ENCODE assay signal across 1 cellular context in genomic region chr19:12666305-12667048, GRCh38.
A peak's percentile ranks its signal among the peaks of the same experiment; 100 is the strongest.
TF ChIP-seq lines count a peak whose summit lies in the region.

TSS of gene MAN2B1 (minus strand) at chr19:12666742. CDS start at chr19:12666701, 41 bp downstream.
TSS of gene WDR83 (plus strand) at chr19:12666807. CDS start at chr19:12669791, 2,984 bp downstream.

TF ChIP-seq in HepG2, 621 proteins besides CTCF, POLR2A, EP300 and RAD21 (continued from another document and continues in another):
- TF ChIP-seq ZNF3 (CRISPR knock-in tag; IDR thresholded peaks at IDR 0.05), result no peak
- peak; percentile 27; the same call in 1 of the 2 replicates for TF ChIP-seq KMT2A (CRISPR knock-in tag; IDR thresholded peaks at IDR 0.05)
- no peak for TF ChIP-seq KLF13 (CRISPR knock-in tag; IDR thresholded peaks at IDR 0.05)
- no peak for TF ChIP-seq SMARCC2 (IDR thresholded peaks at IDR 0.05)
- no peak for TF ChIP-seq ZNF468 (CRISPR knock-in tag; IDR thresholded peaks at IDR 0.05)
- TF ChIP-seq, protein P1, sequence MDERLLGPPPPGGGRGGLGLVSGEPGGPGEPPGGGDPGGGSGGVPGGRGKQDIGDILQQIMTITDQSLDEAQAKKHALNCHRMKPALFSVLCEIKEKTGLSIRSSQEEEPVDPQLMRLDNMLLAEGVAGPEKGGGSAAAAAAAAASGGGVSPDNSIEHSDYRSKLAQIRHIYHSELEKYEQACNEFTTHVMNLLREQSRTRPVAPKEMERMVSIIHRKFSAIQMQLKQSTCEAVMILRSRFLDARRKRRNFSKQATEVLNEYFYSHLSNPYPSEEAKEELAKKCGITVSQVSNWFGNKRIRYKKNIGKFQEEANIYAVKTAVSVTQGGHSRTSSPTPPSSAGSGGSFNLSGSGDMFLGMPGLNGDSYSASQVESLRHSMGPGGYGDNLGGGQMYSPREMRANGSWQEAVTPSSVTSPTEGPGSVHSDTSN (CRISPR knock-in tag; IDR thresholded peaks at IDR 0.05), result no peak
- no peak for TF ChIP-seq ZBTB21 (CRISPR knock-in tag; IDR thresholded peaks at IDR 0.05)
- TF ChIP-seq KDM6A (CRISPR knock-in tag; IDR thresholded peaks at IDR 0.05; ENCODE audit: low read depth), result no peak
- no peak for TF ChIP-seq TCF7L2 (IDR thresholded peaks at IDR 0.05; ENCODE audit: low read depth, low read length)
- no peak for TF ChIP-seq ZNF281 (CRISPR knock-in tag; IDR thresholded peaks at IDR 0.05; ENCODE audit: borderline replicate concordance)
- TF ChIP-seq, protein P2, sequence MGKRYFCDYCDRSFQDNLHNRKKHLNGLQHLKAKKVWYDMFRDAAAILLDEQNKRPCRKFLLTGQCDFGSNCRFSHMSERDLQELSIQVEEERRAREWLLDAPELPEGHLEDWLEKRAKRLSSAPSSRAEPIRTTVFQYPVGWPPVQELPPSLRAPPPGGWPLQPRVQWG (CRISPR knock-in tag; IDR thresholded peaks at IDR 0.05; ENCODE audit: borderline replicate concordance, low read depth), result no peak
- TF ChIP-seq SALL2 (CRISPR knock-in tag; IDR thresholded peaks at IDR 0.05), result 0 out of 2 replicates have a peak, but pooled peaks have one; percentile 40
- no peak for TF ChIP-seq ZNF296 (CRISPR knock-in tag; conservative IDR thresholded peaks at IDR 0.05)
- TF ChIP-seq TBL1XR1 (IDR thresholded peaks at IDR 0.05; ENCODE audit: borderline replicate concordance, low read length, partially characterized antibody), result no peak
- TF ChIP-seq ZNF580 (CRISPR knock-in tag; IDR thresholded peaks at IDR 0.05; ENCODE audit: borderline replicate concordance, low read depth), result peak; percentile 65; the same call in 1 of the 2 replicates
- no peak for TF ChIP-seq ZNF577 (CRISPR knock-in tag; IDR thresholded peaks at IDR 0.05; ENCODE audit: borderline replicate concordance, low read depth)
- no peak for TF ChIP-seq ATM (IDR thresholded peaks at IDR 0.05; ENCODE audit: borderline replicate concordance)
- TF ChIP-seq ZNF101 (CRISPR knock-in tag; IDR thresholded peaks at IDR 0.05; ENCODE audit: borderline replicate concordance, low read depth), result no peak
- no peak for TF ChIP-seq ZNF776 (CRISPR knock-in tag; IDR thresholded peaks at IDR 0.05)
- no peak for TF ChIP-seq SMC3 (IDR thresholded peaks at IDR 0.05; ENCODE audit: low read length)
- TF ChIP-seq, protein P3, sequence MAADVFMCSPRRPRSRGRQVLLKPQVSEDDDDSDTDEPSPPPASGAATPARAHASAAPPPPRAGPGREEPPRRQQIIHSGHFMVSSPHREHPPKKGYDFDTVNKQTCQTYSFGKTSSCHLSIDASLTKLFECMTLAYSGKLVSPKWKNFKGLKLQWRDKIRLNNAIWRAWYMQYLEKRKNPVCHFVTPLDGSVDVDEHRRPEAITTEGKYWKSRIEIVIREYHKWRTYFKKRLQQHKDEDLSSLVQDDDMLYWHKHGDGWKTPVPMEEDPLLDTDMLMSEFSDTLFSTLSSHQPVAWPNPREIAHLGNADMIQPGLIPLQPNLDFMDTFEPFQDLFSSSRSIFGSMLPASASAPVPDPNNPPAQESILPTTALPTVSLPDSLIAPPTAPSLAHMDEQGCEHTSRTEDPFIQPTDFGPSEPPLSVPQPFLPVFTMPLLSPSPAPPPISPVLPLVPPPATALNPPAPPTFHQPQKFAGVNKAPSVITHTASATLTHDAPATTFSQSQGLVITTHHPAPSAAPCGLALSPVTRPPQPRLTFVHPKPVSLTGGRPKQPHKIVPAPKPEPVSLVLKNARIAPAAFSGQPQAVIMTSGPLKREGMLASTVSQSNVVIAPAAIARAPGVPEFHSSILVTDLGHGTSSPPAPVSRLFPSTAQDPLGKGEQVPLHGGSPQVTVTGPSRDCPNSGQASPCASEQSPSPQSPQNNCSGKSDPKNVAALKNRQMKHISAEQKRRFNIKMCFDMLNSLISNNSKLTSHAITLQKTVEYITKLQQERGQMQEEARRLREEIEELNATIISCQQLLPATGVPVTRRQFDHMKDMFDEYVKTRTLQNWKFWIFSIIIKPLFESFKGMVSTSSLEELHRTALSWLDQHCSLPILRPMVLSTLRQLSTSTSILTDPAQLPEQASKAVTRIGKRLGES (CRISPR knock-in tag; IDR thresholded peaks at IDR 0.05; ENCODE audit: borderline replicate concordance), result no peak
- TF ChIP-seq ZNF124 (CRISPR knock-in tag; IDR thresholded peaks at IDR 0.05), result no peak
- TF ChIP-seq ARNTL (CRISPR knock-in tag; IDR thresholded peaks at IDR 0.05), result no peak
- TF ChIP-seq ZNF777 (CRISPR knock-in tag; IDR thresholded peaks at IDR 0.05), result no peak; the same call in 1 of the 2 replicates
- TF ChIP-seq RBFOX2 (IDR thresholded peaks at IDR 0.05; ENCODE audit: low read depth, low read length), result peak; percentile 80
- TF ChIP-seq ZNF530 (CRISPR knock-in tag; IDR thresholded peaks at IDR 0.05; ENCODE audit: low read depth), result no peak
- TF ChIP-seq TBX2 (CRISPR knock-in tag; IDR thresholded peaks at IDR 0.05; ENCODE audit: borderline replicate concordance), result no peak
- no peak for TF ChIP-seq RFX5 (IDR thresholded peaks at IDR 0.05; ENCODE audit: low read depth, low read length)
- no peak for TF ChIP-seq MAFF (IDR thresholded peaks at IDR 0.05; ENCODE audit: low read depth, low read length)
- no peak for TF ChIP-seq ZNF180 (CRISPR knock-in tag; IDR thresholded peaks at IDR 0.05; ENCODE audit: borderline replicate concordance, low read depth)
- TF ChIP-seq, protein P4, sequence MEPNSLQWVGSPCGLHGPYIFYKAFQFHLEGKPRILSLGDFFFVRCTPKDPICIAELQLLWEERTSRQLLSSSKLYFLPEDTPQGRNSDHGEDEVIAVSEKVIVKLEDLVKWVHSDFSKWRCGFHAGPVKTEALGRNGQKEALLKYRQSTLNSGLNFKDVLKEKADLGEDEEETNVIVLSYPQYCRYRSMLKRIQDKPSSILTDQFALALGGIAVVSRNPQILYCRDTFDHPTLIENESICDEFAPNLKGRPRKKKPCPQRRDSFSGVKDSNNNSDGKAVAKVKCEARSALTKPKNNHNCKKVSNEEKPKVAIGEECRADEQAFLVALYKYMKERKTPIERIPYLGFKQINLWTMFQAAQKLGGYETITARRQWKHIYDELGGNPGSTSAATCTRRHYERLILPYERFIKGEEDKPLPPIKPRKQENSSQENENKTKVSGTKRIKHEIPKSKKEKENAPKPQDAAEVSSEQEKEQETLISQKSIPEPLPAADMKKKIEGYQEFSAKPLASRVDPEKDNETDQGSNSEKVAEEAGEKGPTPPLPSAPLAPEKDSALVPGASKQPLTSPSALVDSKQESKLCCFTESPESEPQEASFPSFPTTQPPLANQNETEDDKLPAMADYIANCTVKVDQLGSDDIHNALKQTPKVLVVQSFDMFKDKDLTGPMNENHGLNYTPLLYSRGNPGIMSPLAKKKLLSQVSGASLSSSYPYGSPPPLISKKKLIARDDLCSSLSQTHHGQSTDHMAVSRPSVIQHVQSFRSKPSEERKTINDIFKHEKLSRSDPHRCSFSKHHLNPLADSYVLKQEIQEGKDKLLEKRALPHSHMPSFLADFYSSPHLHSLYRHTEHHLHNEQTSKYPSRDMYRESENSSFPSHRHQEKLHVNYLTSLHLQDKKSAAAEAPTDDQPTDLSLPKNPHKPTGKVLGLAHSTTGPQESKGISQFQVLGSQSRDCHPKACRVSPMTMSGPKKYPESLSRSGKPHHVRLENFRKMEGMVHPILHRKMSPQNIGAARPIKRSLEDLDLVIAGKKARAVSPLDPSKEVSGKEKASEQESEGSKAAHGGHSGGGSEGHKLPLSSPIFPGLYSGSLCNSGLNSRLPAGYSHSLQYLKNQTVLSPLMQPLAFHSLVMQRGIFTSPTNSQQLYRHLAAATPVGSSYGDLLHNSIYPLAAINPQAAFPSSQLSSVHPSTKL (CRISPR knock-in tag; IDR thresholded peaks at IDR 0.05), result no peak
- no peak for TF ChIP-seq MATR3 (CRISPR knock-in tag; IDR thresholded peaks at IDR 0.05)
- no peak for TF ChIP-seq ZNF282 (IDR thresholded peaks at IDR 0.05; ENCODE audit: partially characterized antibody)
- TF ChIP-seq ZNF83 (CRISPR knock-in tag; IDR thresholded peaks at IDR 0.05; ENCODE audit: borderline replicate concordance), result no peak
- no peak for TF ChIP-seq CHD2 (IDR thresholded peaks at IDR 0.05; ENCODE audit: low read depth, low read length)
- 0 out of 2 replicates have a peak, but pooled peaks have one; percentile 23 for TF ChIP-seq CCDC6 (CRISPR knock-in tag; IDR thresholded peaks at IDR 0.05)
- TF ChIP-seq ZKSCAN8 (CRISPR knock-in tag; IDR thresholded peaks at IDR 0.05; ENCODE audit: borderline replicate concordance), result no peak
- TF ChIP-seq GMEB2 (CRISPR knock-in tag; IDR thresholded peaks at IDR 0.05; ENCODE audit: low read depth), result no peak
- no peak for TF ChIP-seq SATB2 (CRISPR knock-in tag; IDR thresholded peaks at IDR 0.05)
- no peak for TF ChIP-seq RBAK (CRISPR knock-in tag; IDR thresholded peaks at IDR 0.05)
- TF ChIP-seq, protein P5, sequence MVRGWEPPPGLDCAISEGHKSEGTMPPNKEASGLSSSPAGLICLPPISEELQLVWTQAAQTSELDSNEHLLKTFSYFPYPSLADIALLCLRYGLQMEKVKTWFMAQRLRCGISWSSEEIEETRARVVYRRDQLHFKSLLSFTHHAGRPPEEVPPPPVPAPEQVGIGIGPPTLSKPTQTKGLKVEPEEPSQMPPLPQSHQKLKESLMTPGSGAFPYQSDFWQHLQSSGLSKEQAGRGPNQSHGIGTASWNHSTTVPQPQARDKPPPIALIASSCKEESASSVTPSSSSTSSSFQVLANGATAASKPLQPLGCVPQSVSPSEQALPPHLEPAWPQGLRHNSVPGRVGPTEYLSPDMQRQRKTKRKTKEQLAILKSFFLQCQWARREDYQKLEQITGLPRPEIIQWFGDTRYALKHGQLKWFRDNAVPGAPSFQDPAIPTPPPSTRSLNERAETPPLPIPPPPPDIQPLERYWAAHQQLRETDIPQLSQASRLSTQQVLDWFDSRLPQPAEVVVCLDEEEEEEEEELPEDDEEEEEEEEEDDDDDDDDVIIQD (CRISPR knock-in tag; IDR thresholded peaks at IDR 0.05; ENCODE audit: low read depth), result no peak
- TF ChIP-seq ZNF496 (CRISPR knock-in tag; IDR thresholded peaks at IDR 0.05; ENCODE audit: insufficient replicate concordance), result no peak
- peak; percentile 52; the same call in 1 of the 2 replicates for TF ChIP-seq TAF1 (CRISPR knock-in tag; IDR thresholded peaks at IDR 0.05)
- TF ChIP-seq, protein P6, sequence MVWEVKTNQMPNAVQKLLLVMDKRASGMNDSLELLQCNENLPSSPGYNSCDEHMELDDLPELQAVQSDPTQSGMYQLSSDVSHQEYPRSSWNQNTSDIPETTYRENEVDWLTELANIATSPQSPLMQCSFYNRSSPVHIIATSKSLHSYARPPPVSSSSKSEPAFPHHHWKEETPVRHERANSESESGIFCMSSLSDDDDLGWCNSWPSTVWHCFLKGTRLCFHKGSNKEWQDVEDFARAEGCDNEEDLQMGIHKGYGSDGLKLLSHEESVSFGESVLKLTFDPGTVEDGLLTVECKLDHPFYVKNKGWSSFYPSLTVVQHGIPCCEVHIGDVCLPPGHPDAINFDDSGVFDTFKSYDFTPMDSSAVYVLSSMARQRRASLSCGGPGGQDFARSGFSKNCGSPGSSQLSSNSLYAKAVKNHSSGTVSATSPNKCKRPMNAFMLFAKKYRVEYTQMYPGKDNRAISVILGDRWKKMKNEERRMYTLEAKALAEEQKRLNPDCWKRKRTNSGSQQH (CRISPR knock-in tag; IDR thresholded peaks at IDR 0.05; ENCODE audit: low read depth), result no peak
- TF ChIP-seq, protein P7, sequence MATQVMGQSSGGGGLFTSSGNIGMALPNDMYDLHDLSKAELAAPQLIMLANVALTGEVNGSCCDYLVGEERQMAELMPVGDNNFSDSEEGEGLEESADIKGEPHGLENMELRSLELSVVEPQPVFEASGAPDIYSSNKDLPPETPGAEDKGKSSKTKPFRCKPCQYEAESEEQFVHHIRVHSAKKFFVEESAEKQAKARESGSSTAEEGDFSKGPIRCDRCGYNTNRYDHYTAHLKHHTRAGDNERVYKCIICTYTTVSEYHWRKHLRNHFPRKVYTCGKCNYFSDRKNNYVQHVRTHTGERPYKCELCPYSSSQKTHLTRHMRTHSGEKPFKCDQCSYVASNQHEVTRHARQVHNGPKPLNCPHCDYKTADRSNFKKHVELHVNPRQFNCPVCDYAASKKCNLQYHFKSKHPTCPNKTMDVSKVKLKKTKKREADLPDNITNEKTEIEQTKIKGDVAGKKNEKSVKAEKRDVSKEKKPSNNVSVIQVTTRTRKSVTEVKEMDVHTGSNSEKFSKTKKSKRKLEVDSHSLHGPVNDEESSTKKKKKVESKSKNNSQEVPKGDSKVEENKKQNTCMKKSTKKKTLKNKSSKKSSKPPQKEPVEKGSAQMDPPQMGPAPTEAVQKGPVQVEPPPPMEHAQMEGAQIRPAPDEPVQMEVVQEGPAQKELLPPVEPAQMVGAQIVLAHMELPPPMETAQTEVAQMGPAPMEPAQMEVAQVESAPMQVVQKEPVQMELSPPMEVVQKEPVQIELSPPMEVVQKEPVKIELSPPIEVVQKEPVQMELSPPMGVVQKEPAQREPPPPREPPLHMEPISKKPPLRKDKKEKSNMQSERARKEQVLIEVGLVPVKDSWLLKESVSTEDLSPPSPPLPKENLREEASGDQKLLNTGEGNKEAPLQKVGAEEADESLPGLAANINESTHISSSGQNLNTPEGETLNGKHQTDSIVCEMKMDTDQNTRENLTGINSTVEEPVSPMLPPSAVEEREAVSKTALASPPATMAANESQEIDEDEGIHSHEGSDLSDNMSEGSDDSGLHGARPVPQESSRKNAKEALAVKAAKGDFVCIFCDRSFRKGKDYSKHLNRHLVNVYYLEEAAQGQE (IDR thresholded peaks at IDR 0.05; ENCODE audit: borderline replicate concordance in 1 of 2, low read depth in 1 of 2, low read length in 2 of 2), result no peak
